9 cellular contexts compared by ENCODE assay signal in the genomic region with DNA sequence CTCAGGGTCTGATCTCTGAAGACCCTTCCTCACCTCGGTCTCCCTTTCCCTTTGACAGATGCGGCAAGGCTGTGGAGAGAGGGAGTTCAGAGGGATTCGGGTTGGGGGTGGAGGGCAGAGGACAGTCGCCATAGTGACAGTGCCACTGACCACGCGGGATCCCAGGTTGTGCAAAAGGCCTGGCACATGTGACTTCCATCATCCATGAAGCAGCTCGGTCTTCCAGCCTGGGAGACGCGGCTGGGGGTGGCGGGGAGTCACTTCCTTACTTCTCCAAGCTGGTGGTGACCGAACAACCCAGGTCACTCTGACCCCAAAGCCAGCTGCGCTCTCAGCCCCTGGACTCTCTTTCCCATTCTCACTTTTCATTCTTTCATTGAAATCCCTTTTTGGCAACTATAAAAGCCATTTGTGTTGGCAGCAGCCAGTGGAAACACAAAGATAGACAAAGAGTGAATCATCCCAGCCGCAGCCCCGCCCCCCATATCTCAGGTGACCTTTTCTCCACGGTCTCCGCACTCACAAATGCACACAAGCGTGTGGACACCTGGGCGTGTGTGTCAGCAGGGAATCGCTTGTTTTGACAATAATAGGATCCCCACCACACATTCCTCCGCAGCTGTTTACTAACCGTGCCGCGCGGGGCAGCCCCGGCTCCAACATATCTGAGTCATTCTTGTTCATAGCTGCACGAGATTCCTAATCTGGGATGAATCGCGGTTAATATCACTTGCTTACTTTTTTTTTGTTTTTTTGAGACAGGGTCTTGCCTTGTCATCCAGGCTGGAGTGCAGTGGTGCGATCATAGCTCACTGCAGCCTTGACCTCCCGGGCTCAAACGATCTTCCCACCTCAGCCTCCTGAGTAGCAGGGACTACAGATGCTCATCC.
DNase-seq lines count a peak whose midpoint lies in the region; ATAC-seq and TF ChIP-seq lines count a peak whose summit lies in the region.
"Had no signal": no experiment of that assay in that cellular context is flagged by ENCODE, and none has a peak within 500 bp of the region (broad histone marks: within the 10 kb centered on the region; RNA-seq: fewer than 3 reads in every experiment).

No MANE protein-coding gene starts in this region.

- H3K4me1 ChIP-seq in ascending aorta: peaks cover 16 to 45% of the 10 kb centered on the region in 2 donors
- H3K4me1 ChIP-seq in thyroid gland: peaks cover 12 to 57% of the 10 kb centered on the region in 2 donors

- DNase-seq in BJ (ENCODE audit: low read depth): peak; percentile 92
- peak; percentile 73 for DNase-seq in HuH-7.5 (ENCODE audit: low spot score)
- peak in 1 of 2 donors; percentile 87 for DNase-seq in ascending aorta (ENCODE audit: low spot score in 2 of 2)
- DNase-seq in kidney tubule cell (ENCODE audit: low spot score): peak; percentile 98
- peak; percentile 95 to 98 for DNase-seq in thyroid gland
- no peak for DNase-seq in AML-193 (lab: John Stamatoyannopoulos, UW)
- DNase-seq in NOMO-1 treated with dmso at 0.1 percent for 144 hours (lab: John Stamatoyannopoulos, UW; ENCODE audit: unreplicated experiment): no peak

- no peak for ATAC-seq in HG03457 (IDR thresholded peaks at IDR 0.05; ENCODE audit: unreplicated experiment)

- H3K36me3 ChIP-seq in BJ (ENCODE audit: control insufficient read depth, insufficient read depth, low read length) (no peaks in the 10 kb centered on the region), ascending aorta (no peaks in the 10 kb centered on the region), thyroid gland (no peaks in the 10 kb centered on the region)
- H3K36me3 ChIP-seq: cardiac muscle cell had no signal

- H3K27ac ChIP-seq in ascending aorta: peak overlapping the region; percentile 76 to 80
- H3K27ac ChIP-seq in thyroid gland: peak overlapping the region; percentile 79 to 93 (median 81)
- H3K27ac ChIP-seq: cardiac muscle cell had no signal

- H3K4me3 ChIP-seq in BJ (ENCODE audit: low read depth, low read length) (no peak overlapping the region), ascending aorta (no peak overlapping the region), thyroid gland (replicated peaks in 1 of 3) (no peak overlapping the region)
- H3K4me3 ChIP-seq: cardiac muscle cell had no signal

- intact Hi-C loops in ascending aorta (cut with DNase I) (no loop called here), thyroid gland (cut with DNase I) (no loop called here)

- peak in 1 of 2 donors; percentile 24 for TF ChIP-seq POLR2A in thyroid gland (IDR thresholded peaks at IDR 0.05)

- H3K27me3 ChIP-seq in BJ (ENCODE audit: control insufficient read depth, insufficient read depth, low read length) (peaks cover 1% of the 10 kb centered on the region; the same call in 1 of the 2 replicates), ascending aorta (no peaks in the 10 kb centered on the region), thyroid gland (no peaks in the 10 kb centered on the region)
- H3K27me3 ChIP-seq: cardiac muscle cell had no signal

- CTCF ChIA-PET in BJ (lab: Yijun Ruan, JAX): interaction anchor here (0.6 kb wide), 1 partner anchor 234 kb away, joined by 4 read pairs; no protein-coding TSS in a partner anchor

- POLR2A ChIA-PET in BJ (lab: Charles Lee): interaction anchor here (0.5 to 1.0 kb wide), 2 partner anchors 10 to 45 kb away, joined by 3 to 4 read pairs; no protein-coding TSS in a partner anchor

- H3K9me3 ChIP-seq in ascending aorta: no peaks in the 10 kb centered on the region
- no peaks in the 10 kb centered on the region for H3K9me3 ChIP-seq in thyroid gland

- WGBS in thyroid gland, 2 donors: 29 to 34% methylated on average over 31 of the region's 31 CpGs

- no peak for TF ChIP-seq CTCF in BJ (IDR thresholded peaks at IDR 0.05; ENCODE audit: insufficient read depth, low read depth, low read length)
- no peak for TF ChIP-seq CTCF in ascending aorta (IDR thresholded peaks at IDR 0.05)
- TF ChIP-seq CTCF in thyroid gland (IDR thresholded peaks at IDR 0.05): no peak

Comparison
In these comparisons a context has a peak if more than half of its experiments do, and no peak if none do; other contexts are left out.
1. DNase-seq: peak in BJ (single experiment), HuH-7.5 (single experiment), kidney tubule cell (single experiment) and thyroid gland (2 of 2); none in AML-193 (0 of 2) and NOMO-1 treated with dmso at 0.1 percent for 144 hours (single experiment).